In genomic region chr12:126262829-126263228, GRCh38 we compare ENCODE assay signal across 30 cellular contexts.
DNase-seq lines count a peak whose midpoint lies in the region; ATAC-seq and TF ChIP-seq lines count a peak whose summit lies in the region.
"Had no signal": no experiment of that assay in that cellular context is flagged by ENCODE, and none has a peak within 500 bp of the region (broad histone marks: within the 10 kb centered on the region; RNA-seq: fewer than 3 reads in every experiment).

No MANE protein-coding gene starts in this region.

- no peak overlapping the region for H2AK5ac ChIP-seq in neuronal stem cell (ENCODE audit: low read depth, low read length)

- H3K36me3 ChIP-seq in esophagus muscularis mucosa (no peaks in the 10 kb centered on the region), neuronal stem cell (replicated peaks in 1 of 2; ENCODE audit: control insufficient read depth in 2 of 2, insufficient read depth in 2 of 2, low read length in 2 of 2) (no peaks in the 10 kb centered on the region), upper lobe of right lung (no peaks in the 10 kb centered on the region)
- H3K36me3 ChIP-seq: BE2C; BLaER1; BLaER1 treated with 17β-estradiol and CSF1 and Interleukin-3, amounts not matched to agents 10 nM and 100 nM had no signal

- H2AFZ ChIP-seq in neuronal stem cell (ENCODE audit: low read length) = no peak overlapping the region

- H3K27ac ChIP-seq in esophagus muscularis mucosa (replicated peaks in 1 of 4) (no peak overlapping the region), neuronal stem cell (replicated peaks; ENCODE audit: low read length) (no peak overlapping the region), upper lobe of right lung (no peak overlapping the region)
- H3K27ac ChIP-seq: 22Rv1; A549; BLaER1; BLaER1 treated with 17β-estradiol and CSF1 and Interleukin-3, amounts not matched to agents 10 nM and 100 nM; C4-2B had no signal

- peaks cover 0 to 5% (median 0%) of the 10 kb centered on the region in 4 donors for H3K27me3 ChIP-seq in esophagus muscularis mucosa
- H3K27me3 ChIP-seq in neuronal stem cell (ENCODE audit: control insufficient read depth in 3 of 3, insufficient read depth in 3 of 3, low read depth in 1 of 3, low read length in 3 of 3) = no peaks in the 10 kb centered on the region
- H3K27me3 ChIP-seq in upper lobe of right lung = no peaks in the 10 kb centered on the region
- H3K27me3 ChIP-seq: BE2C; BLaER1; BLaER1 treated with 17β-estradiol and CSF1 and Interleukin-3, amounts not matched to agents 10 nM and 100 nM had no signal

- H2BK12ac ChIP-seq in neuronal stem cell (ENCODE audit: low read length) = no peak overlapping the region

- H3K4ac ChIP-seq in neuronal stem cell (ENCODE audit: low read length) = no peak overlapping the region

- H2BK5ac ChIP-seq in neuronal stem cell (ENCODE audit: low read length) = no peak overlapping the region

- H3K18ac ChIP-seq in neuronal stem cell (ENCODE audit: low read length) = peak overlapping the region; percentile 16

- H3K4me3 ChIP-seq in esophagus muscularis mucosa (no peak overlapping the region), neuronal stem cell (ENCODE audit: low read length in 2 of 2) (no peak overlapping the region), upper lobe of right lung (no peak overlapping the region)
- H3K4me3 ChIP-seq: A549; BLaER1; BLaER1 treated with 17β-estradiol and CSF1 and Interleukin-3, amounts not matched to agents 10 nM and 100 nM had no signal

- no peak for TF ChIP-seq CTCF in esophagus muscularis mucosa (IDR thresholded peaks at IDR 0.05)
- TF ChIP-seq CTCF in upper lobe of right lung (IDR thresholded peaks at IDR 0.05) = no peak

- H3K4me1 ChIP-seq in esophagus muscularis mucosa (no peaks in the 10 kb centered on the region), neuronal stem cell (ENCODE audit: control insufficient read depth in 2 of 2, insufficient read depth in 1 of 2, low read depth in 1 of 2, low read length in 2 of 2) (peaks cover 0 to 6% of the 10 kb centered on the region in 2 donors), upper lobe of right lung (no peaks in the 10 kb centered on the region)
- H3K4me1 ChIP-seq: A549; BE2C; BLaER1; BLaER1 treated with 17β-estradiol and CSF1 and Interleukin-3, amounts not matched to agents 10 nM and 100 nM; Caco-2 had no signal

- no peak overlapping the region for H3K9ac ChIP-seq in neuronal stem cell (ENCODE audit: low read depth, low read length, poor library complexity)
- H3K9ac ChIP-seq: BLaER1; BLaER1 treated with 17β-estradiol and CSF1 and Interleukin-3, amounts not matched to agents 10 nM and 100 nM had no signal

- H2BK120ac ChIP-seq in neuronal stem cell (ENCODE audit: low read depth, low read length) = no peak overlapping the region

- ATAC-seq in upper lobe of right lung (peak; percentile 36), HG03095 (IDR thresholded peaks at IDR 0.05; ENCODE audit: unreplicated experiment) (no peak)
- ATAC-seq: A549; CD8-positive, alpha-beta T cell had no signal

- 94% methylated on average over 5 of the region's 5 CpGs for WGBS in esophagus muscularis mucosa
- WGBS in neuronal stem cell (ENCODE audit: extremely low coverage in 2 of 2, insufficient read length in 2 of 2, insufficient replicate concordance in 1 of 2), 2 donors = no CpG with 5 or more reads among the region's 5 CpGs

- intact Hi-C loops in esophagus muscularis mucosa (cut with DNase I) = no loop called here
- intact Hi-C loops in upper lobe of right lung (cut with DNase I) = no loop called here

- H4K8ac ChIP-seq in neuronal stem cell (ENCODE audit: low read depth, low read length) = no peak overlapping the region

- TF ChIP-seq POLR2A in esophagus muscularis mucosa (IDR thresholded peaks at IDR 0.05; ENCODE audit: low read depth) = no peak

- no peak overlapping the region for H3K14ac ChIP-seq in neuronal stem cell (ENCODE audit: low read length)

- DNase-seq in esophagus muscularis mucosa (ENCODE audit: extremely low spot score) = peak; percentile 88
- no peak for DNase-seq in neuronal stem cell (ENCODE audit: low spot score)
- DNase-seq in upper lobe of right lung = no peak
- no peak for DNase-seq in activated CD8-positive, alpha-beta memory T cell treated with anti-CD3 and anti-CD28 coated beads, Interleukin-2, amount 50 U/mL, for 48 hours
- DNase-seq in activated effector memory CD4-positive, alpha-beta T cell treated with Interleukin-2 at 50 U/mL for 16 hours = no peak
- DNase-seq: 8988T; ACHN; AML-193; BE2C; C1 segment of cervical spinal cord; Caco-2; Calu3; CD4-positive, alpha-beta memory T cell; CD4-positive, alpha-beta T cell; CD4-positive, CD25-positive, alpha-beta regulatory T cell; CD8-positive, alpha-beta memory T cell; CD8-positive, alpha-beta T cell; COR-L47; DMS 273 treated with DMSO at 0.1 percent for 48 hours; DMS153; DMS79; DMS79 treated with DMSO at 0.1 percent for 48 hours; DND-41; EL had no signal

- H4K91ac ChIP-seq in neuronal stem cell (ENCODE audit: low read depth, low read length, poor library complexity) = no peak overlapping the region

- H3K23ac ChIP-seq in neuronal stem cell (ENCODE audit: low read depth, low read length, poor library complexity) = no peak overlapping the region

- no peak overlapping the region for H3K4me2 ChIP-seq in neuronal stem cell (ENCODE audit: insufficient read depth, low read length, poor library complexity, severe bottlenecking)
- H3K4me2 ChIP-seq: A549; BLaER1; BLaER1 treated with 17β-estradiol and CSF1 and Interleukin-3, amounts not matched to agents 10 nM and 100 nM had no signal

- no peaks in the 10 kb centered on the region for H3K9me3 ChIP-seq in esophagus muscularis mucosa
- H3K9me3 ChIP-seq in neuronal stem cell (replicated peaks in 1 of 2; ENCODE audit: control insufficient read depth in 2 of 2, insufficient read depth in 1 of 2, low read depth in 1 of 2, low read length in 2 of 2) = no peaks in the 10 kb centered on the region
- no peaks in the 10 kb centered on the region for H3K9me3 ChIP-seq in upper lobe of right lung
- H3K9me3 ChIP-seq: A549; BLaER1; BLaER1 treated with 17β-estradiol and CSF1 and Interleukin-3, amounts not matched to agents 10 nM and 100 nM; Caco-2 had no signal

- H3K79me1 ChIP-seq in neuronal stem cell (ENCODE audit: low read depth, low read length) = no peaks in the 10 kb centered on the region

- no peak overlapping the region for H2BK15ac ChIP-seq in neuronal stem cell (ENCODE audit: low read length)

- no peak for TF ChIP-seq EP300 in esophagus muscularis mucosa (IDR thresholded peaks at IDR 0.05)
